19 cellular contexts compared by ENCODE assay signal in the genomic region with DNA sequence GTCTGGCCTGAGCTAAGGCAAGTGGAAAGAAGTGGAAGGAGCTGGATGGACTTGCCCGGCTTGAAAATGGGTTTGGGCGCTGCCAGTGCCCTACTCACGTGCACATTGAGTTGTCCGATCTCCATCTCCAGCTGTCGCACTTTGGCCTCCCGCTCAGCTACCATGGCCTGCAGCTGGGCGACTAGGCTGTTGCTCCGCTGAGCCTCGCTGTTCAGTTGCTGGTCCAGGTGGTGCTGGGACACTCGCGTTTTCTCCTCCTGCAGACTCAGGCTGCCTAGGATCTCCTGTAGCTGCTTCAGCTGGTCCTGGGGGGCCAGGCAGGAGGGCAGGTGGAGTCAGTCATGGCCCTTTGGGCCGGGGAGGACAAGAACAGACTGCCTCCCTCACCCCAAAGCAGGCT. TPM values are rescaled to one million over a fixed set of nuclear protein-coding genes. Genes with fewer than 3 reads are reported as not detected.
"Had no signal": no experiment of that assay in that cellular context is flagged by ENCODE, and none has a peak within 500 bp of the region (broad histone marks: within the 10 kb centered on the region; RNA-seq: fewer than 3 reads in every experiment).

No MANE protein-coding gene starts in this region.

- H3K27me3 ChIP-seq: gastroesophageal sphincter, heart right ventricle, spleen had no signal

- H3K27ac ChIP-seq: gastroesophageal sphincter, prostate gland, spleen, thoracic aorta had no signal

- H3K9me3 ChIP-seq: gastroesophageal sphincter, heart right ventricle, prostate gland, spleen, thoracic aorta had no signal

- H3K4me1 ChIP-seq: gastroesophageal sphincter, prostate gland, spleen had no signal

- H3K36me3 ChIP-seq: gastroesophageal sphincter, heart right ventricle, prostate gland, spleen, thoracic aorta had no signal

- ATAC-seq: activated T-cell treated with anti-CD3 and anti-CD28 coated beads, Interleukin-2, amount 50 U/mL, for 72 hours; gastroesophageal sphincter; heart right ventricle; sciatic nerve; stimulated activated naive CD8-positive, alpha-beta T cell treated with anti-CD3 and anti-CD28 coated beads, Interleukin-15, amount 100 ng/mL, for 72 hours had no signal

- DNase-seq: activated CD4-positive, CD25-positive, alpha-beta regulatory T cell; activated naive CD8-positive, alpha-beta T cell treated with anti-CD3 and anti-CD28 coated beads for 36 hours; activated T-cell treated with anti-CD3 and anti-CD28 coated beads, Interleukin-2, amount 50 U/mL, for 72 hours; amygdala; dermis blood vessel endothelial cell; erythroblast; heart right ventricle; nephron progenitor cell; spleen; stimulated activated naive CD8-positive, alpha-beta T cell treated with anti-CD3 and anti-CD28 coated beads, Interleukin-15, amount 100 ng/mL, for 72 hours had no signal

- H3K4me3 ChIP-seq: gastroesophageal sphincter, heart right ventricle, prostate gland, spleen, thoracic aorta had no signal

RNA-seq across cellular contexts. Expression of a gene that starts 33.0 kb away (rescaled TPM):
- total RNA-seq: activated naive CD8-positive, alpha-beta T cell treated with anti-CD3 and anti-CD28 coated beads for 36 hours; activated T-cell treated with anti-CD3 and anti-CD28 coated beads, Interleukin-2, amount 50 U/mL, for 72 hours; dermis blood vessel endothelial cell; mesothelial cell of epicardium; omental fat pad; sciatic nerve; SK-MEL-5; spleen; thoracic aorta had no signal

RNA-seq across cellular contexts. Expression of a gene that starts 50.3 kb away (rescaled TPM):
- total RNA-seq: activated naive CD8-positive, alpha-beta T cell treated with anti-CD3 and anti-CD28 coated beads for 36 hours; activated T-cell treated with anti-CD3 and anti-CD28 coated beads, Interleukin-2, amount 50 U/mL, for 72 hours; gastroesophageal sphincter; lower leg skin; mesothelial cell of epicardium; SK-MEL-5; spleen; thoracic aorta; ureter had no signal
